ENCODE assay signal across 9 cellular contexts in genomic region chr10:91034494-91035157, GRCh38.
DNase-seq lines count a peak whose midpoint lies in the region; ATAC-seq, FAIRE-seq and TF ChIP-seq lines count a peak whose summit lies in the region.
"Had no signal": no experiment of that assay in that cellular context is flagged by ENCODE, and none has a peak within 500 bp of the region (broad histone marks: within the 10 kb centered on the region; RNA-seq: fewer than 3 reads in every experiment).

No MANE protein-coding gene starts in this region.

- H3K9ac ChIP-seq in kidney (ENCODE audit: low read length in 2 of 2) = no peak overlapping the region

- CTCF ChIA-PET in Caco-2 (lab: Charles Lee) = no interaction called here

- ATAC-seq in HG02970 (IDR thresholded peaks at IDR 0.05; ENCODE audit: low FRiP score, unreplicated experiment) = no peak
- ATAC-seq in GM21528 (IDR thresholded peaks at IDR 0.05; ENCODE audit: low FRiP score, unreplicated experiment) = no peak
- ATAC-seq: Panc1 had no signal

- no peak overlapping the region for H3K4me3 Mint-ChIP-seq in activated T-cell treated with anti-CD3 and anti-CD28 coated beads, Interleukin-2, amount 50 U/mL, for 24 hours
- H3K4me3 Mint-ChIP-seq in Caco-2 (ENCODE audit: unreplicated experiment) = no peak overlapping the region

- intact Hi-C loops in adrenal gland (cut with DNase I) = no loop called here
- intact Hi-C loops in kidney (cut with DNase I) = no loop called here
- intact Hi-C loops in tibial artery (cut with DNase I; ENCODE audit: low total_unique reads) = no loop called here
- intact Hi-C loops in Caco-2 (cut with micrococcal nuclease; ENCODE audit: unreplicated experiment) = no loop called here

- H3K36me3 ChIP-seq in adrenal gland (replicated peaks in 1 of 2) (no peaks in the 10 kb centered on the region), kidney (ENCODE audit: control insufficient read depth in 1 of 2, insufficient read depth in 2 of 2, low read length in 2 of 2) (no peaks in the 10 kb centered on the region), tibial artery (no peaks in the 10 kb centered on the region), Caco-2 (ENCODE audit: control insufficient read depth, insufficient read depth, low read length) (no peaks in the 10 kb centered on the region)

- H3K27ac Mint-ChIP-seq in activated T-cell treated with anti-CD3 and anti-CD28 coated beads, Interleukin-2, amount 50 U/mL, for 24 hours = peak overlapping the region; percentile 80
- H3K27ac Mint-ChIP-seq in Caco-2 (ENCODE audit: unreplicated experiment) = no peak overlapping the region

- H3K4me1 Mint-ChIP-seq in activated T-cell treated with anti-CD3 and anti-CD28 coated beads, Interleukin-2, amount 50 U/mL, for 24 hours (ENCODE audit: low read depth) = peaks cover 16% of the 10 kb centered on the region
- no peaks in the 10 kb centered on the region for H3K4me1 Mint-ChIP-seq in Caco-2 (ENCODE audit: low read depth, unreplicated experiment)

- no peak for DNase-seq in activated T-cell treated with anti-CD3 and anti-CD28 coated beads, Interleukin-2, amount 50 U/mL, for 24 hours
- no peak for DNase-seq in activated T-cell treated with anti-CD3 and anti-CD28 coated beads, Interleukin-2, amount 50 U/mL, for 48 hours
- DNase-seq in adrenal gland (peak; percentile 50 to 82 (median 72)), kidney (peak; percentile 86), tibial artery (peak; percentile 79 to 87), Caco-2 (no peak)

- H3K27me3 Mint-ChIP-seq in activated T-cell treated with anti-CD3 and anti-CD28 coated beads, Interleukin-2, amount 50 U/mL, for 24 hours = no peaks in the 10 kb centered on the region
- peaks cover 2% of the 10 kb centered on the region for H3K27me3 Mint-ChIP-seq in Caco-2 (ENCODE audit: insufficient read depth, unreplicated experiment)

- TF ChIP-seq POLR2A in adrenal gland (IDR thresholded peaks at IDR 0.05) = no peak

- no peak overlapping the region for H3K4me3 ChIP-seq in adrenal gland
- H3K4me3 ChIP-seq in kidney (ENCODE audit: low read length in 2 of 2) = peak overlapping the region in 1 of 2 donors; percentile 14
- H3K4me3 ChIP-seq in tibial artery = no peak overlapping the region
- H3K4me3 ChIP-seq in Caco-2 (ENCODE audit: low read depth, low read length) = no peak overlapping the region

- no peaks in the 10 kb centered on the region for H3K27me3 ChIP-seq in adrenal gland
- H3K27me3 ChIP-seq in tibial artery = no peaks in the 10 kb centered on the region
- no peaks in the 10 kb centered on the region for H3K27me3 ChIP-seq in Caco-2 (replicated peaks; ENCODE audit: control insufficient read depth, insufficient read depth, low read length)

- TF ChIP-seq CTCF in adrenal gland (IDR thresholded peaks at IDR 0.05) = no peak
- TF ChIP-seq CTCF in kidney (IDR thresholded peaks at IDR 0.05; ENCODE audit: borderline replicate concordance, extremely low read depth, insufficient read depth) = no peak
- TF ChIP-seq CTCF in tibial artery (IDR thresholded peaks at IDR 0.05) = no peak
- no peak for TF ChIP-seq CTCF in Caco-2 (IDR thresholded peaks at IDR 0.05; ENCODE audit: insufficient read depth in 1 of 2, low read depth in 1 of 2, low read length in 1 of 2, severe bottlenecking in 1 of 2, unreplicated experiment in 1 of 2)

- H3K9me3 Mint-ChIP-seq in activated T-cell treated with anti-CD3 and anti-CD28 coated beads, Interleukin-2, amount 50 U/mL, for 24 hours = peaks cover 4% of the 10 kb centered on the region
- H3K9me3 Mint-ChIP-seq in Caco-2 (ENCODE audit: unreplicated experiment) = no peaks in the 10 kb centered on the region

- no peak for FAIRE-seq in kidney (lab: Jason Lieb, UNC)

- H3K9me3 ChIP-seq in adrenal gland (replicated peaks in 1 of 3) (no peaks in the 10 kb centered on the region), kidney (ENCODE audit: control insufficient read depth in 1 of 2, low read length in 2 of 2) (no peaks in the 10 kb centered on the region), tibial artery (no peaks in the 10 kb centered on the region), Caco-2 (no peaks in the 10 kb centered on the region)

- H3K4me1 ChIP-seq in adrenal gland (replicated peaks in 1 of 2) = peaks cover 0 to 19% of the 10 kb centered on the region in 2 donors
- H3K4me1 ChIP-seq in kidney (ENCODE audit: control insufficient read depth in 1 of 2, insufficient read depth in 1 of 2, low read depth in 1 of 2, low read length in 2 of 2) = no peaks in the 10 kb centered on the region
- H3K4me1 ChIP-seq in tibial artery = peaks cover 0 to 34% (median 10%) of the 10 kb centered on the region in 4 donors
- H3K4me1 ChIP-seq in Caco-2 = no peaks in the 10 kb centered on the region

- peak overlapping the region in 2 of 5 donors; percentile 43 to 45 for H3K27ac ChIP-seq in adrenal gland
- no peak overlapping the region for H3K27ac ChIP-seq in kidney (ENCODE audit: low read depth in 2 of 2, low read length in 2 of 2)
- H3K27ac ChIP-seq in tibial artery = peak overlapping the region in 1 of 2 donors; percentile 21

- POLR2A ChIA-PET in Caco-2 (lab: Charles Lee) = no interaction called here

- WGBS in adrenal gland, 4 donors = 42 to 52% (median 47%) methylated on average over 9 of the region's 9 CpGs

- BruUV-seq in Caco-2 (replicated peaks; lab: Mats Ljungman, UMichigan) = no TSS peak

- H3K36me3 Mint-ChIP-seq in activated T-cell treated with anti-CD3 and anti-CD28 coated beads, Interleukin-2, amount 50 U/mL, for 24 hours (ENCODE audit: low read depth) = no peaks in the 10 kb centered on the region
- H3K36me3 Mint-ChIP-seq in Caco-2 (ENCODE audit: insufficient read depth, unreplicated experiment) = no peaks in the 10 kb centered on the region

Comparison
In these comparisons a context has a peak if more than half of its experiments do, and no peak if none do; other contexts are left out.
1. DNase-seq: peak in adrenal gland (7 of 7), kidney (single experiment) and tibial artery (2 of 2); none in activated T-cell treated with anti-CD3 and anti-CD28 coated beads, Interleukin-2, amount 50 U/mL, for 24 hours (single experiment), activated T-cell treated with anti-CD3 and anti-CD28 coated beads, Interleukin-2, amount 50 U/mL, for 48 hours (0 of 2) and Caco-2 (0 of 2).